In the genomic region with DNA sequence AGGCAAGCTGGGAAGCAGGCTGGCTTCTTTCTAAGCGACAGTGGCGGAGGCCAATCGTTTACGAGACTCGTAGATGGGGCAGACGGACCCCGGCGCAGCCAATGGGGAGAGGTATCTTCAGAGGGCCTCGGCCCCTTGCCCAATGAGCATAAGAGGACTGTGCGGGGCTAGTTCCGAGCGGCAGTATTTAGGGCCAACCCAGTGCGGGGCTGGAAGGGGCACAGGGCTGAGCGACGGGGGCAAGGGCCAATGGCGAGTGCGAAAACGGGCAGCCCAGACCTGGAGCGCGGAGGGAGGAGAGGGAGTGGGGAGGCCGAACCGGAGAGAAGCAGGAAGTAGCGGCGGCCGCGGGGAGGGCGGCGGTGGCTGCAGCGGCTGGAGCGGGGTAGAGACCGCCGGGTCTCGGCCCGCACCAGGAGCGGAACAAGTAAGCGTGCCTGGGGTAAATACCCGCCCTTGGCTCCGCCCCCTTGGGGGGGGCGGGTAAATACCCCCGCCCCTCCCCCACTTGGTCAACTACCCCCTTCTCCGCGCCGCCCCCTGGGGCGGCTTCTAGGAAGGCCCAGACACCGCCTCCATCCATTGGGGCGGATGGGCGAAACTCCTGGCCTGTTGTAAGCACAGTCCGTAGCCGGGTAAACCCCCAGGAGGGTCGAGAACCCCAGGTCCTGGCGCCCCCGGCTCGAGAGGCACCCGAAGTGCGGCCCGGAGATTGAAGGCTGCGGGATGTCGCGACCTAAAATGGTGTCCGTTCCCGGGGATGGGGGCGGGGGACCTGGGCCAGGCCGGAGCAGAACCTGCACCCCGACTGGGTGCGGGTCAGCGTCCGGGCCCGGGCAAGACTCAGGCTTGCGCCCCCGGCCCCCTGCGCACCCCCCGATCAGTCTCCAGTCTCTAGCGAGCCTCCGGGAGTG, we compare ENCODE assay signal across 1 cellular context.
TF ChIP-seq lines count a peak whose summit lies in the region.

A gene with protein sequence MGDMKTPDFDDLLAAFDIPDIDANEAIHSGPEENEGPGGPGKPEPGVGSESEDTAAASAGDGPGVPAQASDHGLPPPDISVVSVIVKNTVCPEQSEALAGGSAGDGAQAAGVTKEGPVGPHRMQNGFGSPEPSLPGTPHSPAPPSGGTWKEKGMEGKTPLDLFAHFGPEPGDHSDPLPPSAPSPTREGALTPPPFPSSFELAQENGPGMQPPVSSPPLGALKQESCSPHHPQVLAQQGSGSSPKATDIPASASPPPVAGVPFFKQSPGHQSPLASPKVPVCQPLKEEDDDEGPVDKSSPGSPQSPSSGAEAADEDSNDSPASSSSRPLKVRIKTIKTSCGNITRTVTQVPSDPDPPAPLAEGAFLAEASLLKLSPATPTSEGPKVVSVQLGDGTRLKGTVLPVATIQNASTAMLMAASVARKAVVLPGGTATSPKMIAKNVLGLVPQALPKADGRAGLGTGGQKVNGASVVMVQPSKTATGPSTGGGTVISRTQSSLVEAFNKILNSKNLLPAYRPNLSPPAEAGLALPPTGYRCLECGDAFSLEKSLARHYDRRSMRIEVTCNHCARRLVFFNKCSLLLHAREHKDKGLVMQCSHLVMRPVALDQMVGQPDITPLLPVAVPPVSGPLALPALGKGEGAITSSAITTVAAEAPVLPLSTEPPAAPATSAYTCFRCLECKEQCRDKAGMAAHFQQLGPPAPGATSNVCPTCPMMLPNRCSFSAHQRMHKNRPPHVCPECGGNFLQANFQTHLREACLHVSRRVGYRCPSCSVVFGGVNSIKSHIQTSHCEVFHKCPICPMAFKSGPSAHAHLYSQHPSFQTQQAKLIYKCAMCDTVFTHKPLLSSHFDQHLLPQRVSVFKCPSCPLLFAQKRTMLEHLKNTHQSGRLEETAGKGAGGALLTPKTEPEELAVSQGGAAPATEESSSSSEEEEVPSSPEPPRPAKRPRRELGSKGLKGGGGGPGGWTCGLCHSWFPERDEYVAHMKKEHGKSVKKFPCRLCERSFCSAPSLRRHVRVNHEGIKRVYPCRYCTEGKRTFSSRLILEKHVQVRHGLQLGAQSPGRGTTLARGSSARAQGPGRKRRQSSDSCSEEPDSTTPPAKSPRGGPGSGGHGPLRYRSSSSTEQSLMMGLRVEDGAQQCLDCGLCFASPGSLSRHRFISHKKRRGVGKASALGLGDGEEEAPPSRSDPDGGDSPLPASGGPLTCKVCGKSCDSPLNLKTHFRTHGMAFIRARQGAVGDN (plus strand): TSS at position 331 of the 914 bp plus-strand sequence. CDS start 3,993 bp downstream, outside the sequence.

TF ChIP-seq in HepG2, 621 proteins besides CTCF, POLR2A, EP300 and RAD21 (continued from another document and continues in another):
- TF ChIP-seq NCOA2 (CRISPR knock-in tag; IDR thresholded peaks at IDR 0.05), result no peak; the same call in 1 of the 2 replicates
- no peak for TF ChIP-seq HMG20B (CRISPR knock-in tag; conservative IDR thresholded peaks at IDR 0.05)
- TF ChIP-seq ZNF841 (CRISPR knock-in tag; IDR thresholded peaks at IDR 0.05; ENCODE audit: borderline replicate concordance), result no peak
- no peak for TF ChIP-seq DPF2 (CRISPR knock-in tag; IDR thresholded peaks at IDR 0.05; ENCODE audit: borderline replicate concordance, low read depth)
- TF ChIP-seq, protein P1, sequence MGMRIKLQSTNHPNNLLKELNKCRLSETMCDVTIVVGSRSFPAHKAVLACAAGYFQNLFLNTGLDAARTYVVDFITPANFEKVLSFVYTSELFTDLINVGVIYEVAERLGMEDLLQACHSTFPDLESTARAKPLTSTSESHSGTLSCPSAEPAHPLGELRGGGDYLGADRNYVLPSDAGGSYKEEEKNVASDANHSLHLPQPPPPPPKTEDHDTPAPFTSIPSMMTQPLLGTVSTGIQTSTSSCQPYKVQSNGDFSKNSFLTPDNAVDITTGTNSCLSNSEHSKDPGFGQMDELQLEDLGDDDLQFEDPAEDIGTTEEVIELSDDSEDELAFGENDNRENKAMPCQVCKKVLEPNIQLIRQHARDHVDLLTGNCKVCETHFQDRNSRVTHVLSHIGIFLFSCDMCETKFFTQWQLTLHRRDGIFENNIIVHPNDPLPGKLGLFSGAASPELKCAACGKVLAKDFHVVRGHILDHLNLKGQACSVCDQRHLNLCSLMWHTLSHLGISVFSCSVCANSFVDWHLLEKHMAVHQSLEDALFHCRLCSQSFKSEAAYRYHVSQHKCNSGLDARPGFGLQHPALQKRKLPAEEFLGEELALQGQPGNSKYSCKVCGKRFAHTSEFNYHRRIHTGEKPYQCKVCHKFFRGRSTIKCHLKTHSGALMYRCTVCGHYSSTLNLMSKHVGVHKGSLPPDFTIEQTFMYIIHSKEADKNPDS (CRISPR knock-in tag; IDR thresholded peaks at IDR 0.05), result 0 out of 2 replicates have a peak, but pooled peaks have one; percentile 54
- TF ChIP-seq, protein P2, sequence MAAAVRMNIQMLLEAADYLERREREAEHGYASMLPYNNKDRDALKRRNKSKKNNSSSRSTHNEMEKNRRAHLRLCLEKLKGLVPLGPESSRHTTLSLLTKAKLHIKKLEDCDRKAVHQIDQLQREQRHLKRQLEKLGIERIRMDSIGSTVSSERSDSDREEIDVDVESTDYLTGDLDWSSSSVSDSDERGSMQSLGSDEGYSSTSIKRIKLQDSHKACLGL (CRISPR knock-in tag; IDR thresholded peaks at IDR 0.05), result no peak
- no peak for TF ChIP-seq ZNF709 (CRISPR knock-in tag; IDR thresholded peaks at IDR 0.05)
- TF ChIP-seq SMYD3 (CRISPR knock-in tag; IDR thresholded peaks at IDR 0.05), result no peak
- TF ChIP-seq, protein P3, sequence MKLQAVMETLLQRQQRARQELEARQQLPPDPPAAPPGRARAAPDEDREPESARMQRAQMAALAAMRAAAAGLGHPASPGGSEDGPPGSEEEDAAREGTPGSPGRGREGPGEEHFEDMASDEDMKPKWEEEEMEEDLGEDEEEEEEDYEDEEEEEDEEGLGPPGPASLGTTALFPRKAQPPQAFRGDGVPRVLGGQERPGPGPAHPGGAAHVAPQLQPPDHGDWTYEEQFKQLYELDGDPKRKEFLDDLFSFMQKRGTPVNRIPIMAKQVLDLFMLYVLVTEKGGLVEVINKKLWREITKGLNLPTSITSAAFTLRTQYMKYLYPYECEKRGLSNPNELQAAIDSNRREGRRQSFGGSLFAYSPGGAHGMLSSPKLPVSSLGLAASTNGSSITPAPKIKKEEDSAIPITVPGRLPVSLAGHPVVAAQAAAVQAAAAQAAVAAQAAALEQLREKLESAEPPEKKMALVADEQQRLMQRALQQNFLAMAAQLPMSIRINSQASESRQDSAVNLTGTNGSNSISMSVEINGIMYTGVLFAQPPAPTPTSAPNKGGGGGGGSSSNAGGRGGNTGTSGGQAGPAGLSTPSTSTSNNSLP (IDR thresholded peaks at IDR 0.05; ENCODE audit: low read depth, low read length), result no peak; the same call in 1 of the 2 replicates
- TF ChIP-seq, protein P4, sequence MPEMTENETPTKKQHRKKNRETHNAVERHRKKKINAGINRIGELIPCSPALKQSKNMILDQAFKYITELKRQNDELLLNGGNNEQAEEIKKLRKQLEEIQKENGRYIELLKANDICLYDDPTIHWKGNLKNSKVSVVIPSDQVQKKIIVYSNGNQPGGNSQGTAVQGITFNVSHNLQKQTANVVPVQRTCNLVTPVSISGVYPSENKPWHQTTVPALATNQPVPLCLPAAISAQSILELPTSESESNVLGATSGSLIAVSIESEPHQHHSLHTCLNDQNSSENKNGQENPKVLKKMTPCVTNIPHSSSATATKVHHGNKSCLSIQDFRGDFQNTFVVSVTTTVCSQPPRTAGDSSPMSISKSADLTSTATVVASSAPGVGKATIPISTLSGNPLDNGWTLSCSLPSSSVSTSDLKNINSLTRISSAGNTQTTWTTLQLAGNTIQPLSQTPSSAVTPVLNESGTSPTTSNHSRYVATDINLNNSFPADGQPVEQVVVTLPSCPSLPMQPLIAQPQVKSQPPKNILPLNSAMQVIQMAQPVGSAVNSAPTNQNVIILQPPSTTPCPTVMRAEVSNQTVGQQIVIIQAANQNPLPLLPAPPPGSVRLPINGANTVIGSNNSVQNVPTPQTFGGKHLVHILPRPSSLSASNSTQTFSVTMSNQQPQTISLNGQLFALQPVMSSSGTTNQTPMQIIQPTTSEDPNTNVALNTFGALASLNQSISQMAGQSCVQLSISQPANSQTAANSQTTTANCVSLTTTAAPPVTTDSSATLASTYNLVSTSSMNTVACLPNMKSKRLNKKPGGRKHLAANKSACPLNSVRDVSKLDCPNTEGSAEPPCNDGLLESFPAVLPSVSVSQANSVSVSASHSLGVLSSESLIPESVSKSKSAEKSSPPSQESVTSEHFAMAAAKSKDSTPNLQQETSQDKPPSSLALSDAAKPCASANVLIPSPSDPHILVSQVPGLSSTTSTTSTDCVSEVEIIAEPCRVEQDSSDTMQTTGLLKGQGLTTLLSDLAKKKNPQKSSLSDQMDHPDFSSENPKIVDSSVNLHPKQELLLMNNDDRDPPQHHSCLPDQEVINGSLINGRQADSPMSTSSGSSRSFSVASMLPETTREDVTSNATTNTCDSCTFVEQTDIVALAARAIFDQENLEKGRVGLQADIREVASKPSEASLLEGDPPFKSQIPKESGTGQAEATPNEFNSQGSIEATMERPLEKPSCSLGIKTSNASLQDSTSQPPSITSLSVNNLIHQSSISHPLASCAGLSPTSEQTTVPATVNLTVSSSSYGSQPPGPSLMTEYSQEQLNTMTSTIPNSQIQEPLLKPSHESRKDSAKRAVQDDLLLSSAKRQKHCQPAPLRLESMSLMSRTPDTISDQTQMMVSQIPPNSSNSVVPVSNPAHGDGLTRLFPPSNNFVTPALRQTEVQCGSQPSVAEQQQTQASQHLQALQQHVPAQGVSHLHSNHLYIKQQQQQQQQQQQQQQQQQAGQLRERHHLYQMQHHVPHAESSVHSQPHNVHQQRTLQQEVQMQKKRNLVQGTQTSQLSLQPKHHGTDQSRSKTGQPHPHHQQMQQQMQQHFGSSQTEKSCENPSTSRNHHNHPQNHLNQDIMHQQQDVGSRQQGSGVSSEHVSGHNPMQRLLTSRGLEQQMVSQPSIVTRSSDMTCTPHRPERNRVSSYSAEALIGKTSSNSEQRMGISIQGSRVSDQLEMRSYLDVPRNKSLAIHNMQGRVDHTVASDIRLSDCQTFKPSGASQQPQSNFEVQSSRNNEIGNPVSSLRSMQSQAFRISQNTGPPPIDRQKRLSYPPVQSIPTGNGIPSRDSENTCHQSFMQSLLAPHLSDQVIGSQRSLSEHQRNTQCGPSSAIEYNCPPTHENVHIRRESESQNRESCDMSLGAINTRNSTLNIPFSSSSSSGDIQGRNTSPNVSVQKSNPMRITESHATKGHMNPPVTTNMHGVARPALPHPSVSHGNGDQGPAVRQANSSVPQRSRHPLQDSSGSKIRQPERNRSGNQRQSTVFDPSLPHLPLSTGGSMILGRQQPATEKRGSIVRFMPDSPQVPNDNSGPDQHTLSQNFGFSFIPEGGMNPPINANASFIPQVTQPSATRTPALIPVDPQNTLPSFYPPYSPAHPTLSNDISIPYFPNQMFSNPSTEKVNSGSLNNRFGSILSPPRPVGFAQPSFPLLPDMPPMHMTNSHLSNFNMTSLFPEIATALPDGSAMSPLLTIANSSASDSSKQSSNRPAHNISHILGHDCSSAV (CRISPR knock-in tag; IDR thresholded peaks at IDR 0.05; ENCODE audit: borderline replicate concordance), result no peak
- TF ChIP-seq ZNF256 (CRISPR knock-in tag; conservative IDR thresholded peaks at IDR 0.05), result no peak
- no peak for TF ChIP-seq ZNF432 (CRISPR knock-in tag; IDR thresholded peaks at IDR 0.05; ENCODE audit: borderline replicate concordance)
- no peak for TF ChIP-seq SIX4 (CRISPR knock-in tag; IDR thresholded peaks at IDR 0.05)
- TF ChIP-seq CBFB (CRISPR knock-in tag; IDR thresholded peaks at IDR 0.05), result 0 out of 2 replicates have a peak, but pooled peaks have one; percentile 31
- no peak for TF ChIP-seq THYN1 (CRISPR knock-in tag; IDR thresholded peaks at IDR 0.05; ENCODE audit: borderline replicate concordance, low read depth)
- no peak for TF ChIP-seq PAX8 (CRISPR knock-in tag; IDR thresholded peaks at IDR 0.05; ENCODE audit: borderline replicate concordance)
- no peak for TF ChIP-seq ZNF232 (CRISPR knock-in tag; IDR thresholded peaks at IDR 0.05; ENCODE audit: borderline replicate concordance)
- TF ChIP-seq RFXANK (CRISPR knock-in tag; IDR thresholded peaks at IDR 0.05), result no peak
- TF ChIP-seq, protein P5, sequence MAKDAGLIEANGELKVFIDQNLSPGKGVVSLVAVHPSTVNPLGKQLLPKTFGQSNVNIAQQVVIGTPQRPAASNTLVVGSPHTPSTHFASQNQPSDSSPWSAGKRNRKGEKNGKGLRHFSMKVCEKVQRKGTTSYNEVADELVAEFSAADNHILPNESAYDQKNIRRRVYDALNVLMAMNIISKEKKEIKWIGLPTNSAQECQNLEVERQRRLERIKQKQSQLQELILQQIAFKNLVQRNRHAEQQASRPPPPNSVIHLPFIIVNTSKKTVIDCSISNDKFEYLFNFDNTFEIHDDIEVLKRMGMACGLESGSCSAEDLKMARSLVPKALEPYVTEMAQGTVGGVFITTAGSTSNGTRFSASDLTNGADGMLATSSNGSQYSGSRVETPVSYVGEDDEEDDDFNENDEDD (CRISPR knock-in tag; IDR thresholded peaks at IDR 0.05; ENCODE audit: borderline replicate concordance), result 0 out of 2 replicates have a peak, but pooled peaks have one; percentile 14
- no peak for TF ChIP-seq MBNL3 (CRISPR knock-in tag; conservative IDR thresholded peaks at IDR 0.05)
- no peak for TF ChIP-seq TBL1XR1 (IDR thresholded peaks at IDR 0.05; ENCODE audit: borderline replicate concordance, low read length, partially characterized antibody)
- no peak for TF ChIP-seq ATRX (CRISPR knock-in tag; IDR thresholded peaks at IDR 0.05; ENCODE audit: borderline replicate concordance)
- no peak for TF ChIP-seq ZNF10 (CRISPR knock-in tag; IDR thresholded peaks at IDR 0.05; ENCODE audit: borderline replicate concordance, low read depth)
- no peak for TF ChIP-seq ZNF674 (CRISPR knock-in tag; IDR thresholded peaks at IDR 0.05; ENCODE audit: low read depth)
- TF ChIP-seq MEIS1 (CRISPR knock-in tag; IDR thresholded peaks at IDR 0.05; ENCODE audit: borderline replicate concordance), result no peak
- TF ChIP-seq, protein P6, sequence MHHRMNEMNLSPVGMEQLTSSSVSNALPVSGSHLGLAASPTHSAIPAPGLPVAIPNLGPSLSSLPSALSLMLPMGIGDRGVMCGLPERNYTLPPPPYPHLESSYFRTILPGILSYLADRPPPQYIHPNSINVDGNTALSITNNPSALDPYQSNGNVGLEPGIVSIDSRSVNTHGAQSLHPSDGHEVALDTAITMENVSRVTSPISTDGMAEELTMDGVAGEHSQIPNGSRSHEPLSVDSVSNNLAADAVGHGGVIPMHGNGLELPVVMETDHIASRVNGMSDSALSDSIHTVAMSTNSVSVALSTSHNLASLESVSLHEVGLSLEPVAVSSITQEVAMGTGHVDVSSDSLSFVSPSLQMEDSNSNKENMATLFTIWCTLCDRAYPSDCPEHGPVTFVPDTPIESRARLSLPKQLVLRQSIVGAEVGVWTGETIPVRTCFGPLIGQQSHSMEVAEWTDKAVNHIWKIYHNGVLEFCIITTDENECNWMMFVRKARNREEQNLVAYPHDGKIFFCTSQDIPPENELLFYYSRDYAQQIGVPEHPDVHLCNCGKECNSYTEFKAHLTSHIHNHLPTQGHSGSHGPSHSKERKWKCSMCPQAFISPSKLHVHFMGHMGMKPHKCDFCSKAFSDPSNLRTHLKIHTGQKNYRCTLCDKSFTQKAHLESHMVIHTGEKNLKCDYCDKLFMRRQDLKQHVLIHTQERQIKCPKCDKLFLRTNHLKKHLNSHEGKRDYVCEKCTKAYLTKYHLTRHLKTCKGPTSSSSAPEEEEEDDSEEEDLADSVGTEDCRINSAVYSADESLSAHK (CRISPR knock-in tag; IDR thresholded peaks at IDR 0.05; ENCODE audit: borderline replicate concordance), result no peak
- TF ChIP-seq ZNF891 (CRISPR knock-in tag; IDR thresholded peaks at IDR 0.05), result no peak
- TF ChIP-seq ZNF556 (CRISPR knock-in tag; IDR thresholded peaks at IDR 0.05; ENCODE audit: borderline replicate concordance), result no peak
- TF ChIP-seq TP53 (CRISPR knock-in tag; conservative IDR thresholded peaks at IDR 0.05), result no peak
- TF ChIP-seq SIX1 (CRISPR knock-in tag; IDR thresholded peaks at IDR 0.05; ENCODE audit: borderline replicate concordance), result no peak
- TF ChIP-seq MIER2 (CRISPR knock-in tag; IDR thresholded peaks at IDR 0.05), result no peak
